Comparison of ENCODE assay signal across 1 cellular context in the genomic region with DNA sequence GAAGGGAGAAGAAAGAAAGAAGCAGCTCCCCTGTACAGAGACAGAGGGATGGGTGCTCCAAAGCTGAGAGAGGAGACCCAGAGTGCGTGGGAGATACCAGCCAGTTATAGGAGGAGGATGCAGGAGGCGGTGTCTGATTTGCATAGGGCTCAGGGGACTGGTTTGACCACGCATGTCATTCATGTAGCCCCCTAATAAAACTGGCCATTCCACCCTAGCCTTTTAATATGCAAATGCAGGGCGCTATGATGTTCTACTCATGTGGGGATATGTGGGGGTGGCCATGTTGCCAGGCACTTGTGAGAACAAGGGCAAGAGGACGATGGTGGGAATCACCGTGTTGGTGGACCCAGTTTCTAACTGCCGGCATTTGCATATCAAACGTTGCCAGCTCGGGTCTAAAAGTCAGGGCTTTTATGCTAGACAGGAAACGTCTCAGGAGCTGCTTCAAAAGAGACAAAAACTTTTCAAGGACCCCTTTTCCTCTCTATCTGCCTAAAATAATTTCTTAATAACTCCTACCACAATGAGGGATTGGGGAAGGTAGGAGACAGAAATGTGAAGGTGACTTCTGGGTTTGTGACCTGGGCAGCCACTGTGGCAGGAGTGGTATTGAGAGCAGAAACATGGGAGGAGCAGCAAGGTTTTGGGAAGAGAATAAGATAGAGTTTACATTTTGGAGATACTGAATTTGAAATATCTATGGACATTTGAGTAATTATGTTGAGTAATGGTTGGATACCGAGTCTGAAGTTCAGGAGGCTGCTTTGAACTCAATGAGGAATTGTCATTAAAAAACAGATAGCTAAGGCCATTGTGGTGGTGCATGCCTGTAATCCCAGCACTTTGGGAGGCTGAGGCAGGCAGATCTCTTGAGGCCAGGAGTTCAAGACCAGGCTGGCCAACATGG.
TF ChIP-seq lines count a peak whose summit lies in the region.

No MANE protein-coding gene starts in this region.

TF ChIP-seq in K562, 482 proteins besides CTCF, POLR2A, EP300 and RAD21 (continued from another document):
- TF ChIP-seq RUNX1 (IDR thresholded peaks at IDR 0.05; ENCODE audit: low read depth) = 0 out of 2 replicates have a peak, but pooled peaks have one; percentile 15
- TF ChIP-seq TBP (optimal IDR thresholded peaks at IDR 0.05; ENCODE audit: low read depth, low read length) = peak; percentile 90
- 0 out of 4 replicates have a peak, but pooled peaks of 1 of the 2 experiments have one; percentile 16 for TF ChIP-seq MNT (conservative IDR thresholded peaks at IDR 0.05)
- 0 out of 2 replicates have a peak, but pooled peaks have one; percentile 18 for TF ChIP-seq ZC3H8 (IDR thresholded peaks at IDR 0.05)
- no peak for TF ChIP-seq NCOR1 (IDR thresholded peaks at IDR 0.05)
- TF ChIP-seq, protein P1, sequence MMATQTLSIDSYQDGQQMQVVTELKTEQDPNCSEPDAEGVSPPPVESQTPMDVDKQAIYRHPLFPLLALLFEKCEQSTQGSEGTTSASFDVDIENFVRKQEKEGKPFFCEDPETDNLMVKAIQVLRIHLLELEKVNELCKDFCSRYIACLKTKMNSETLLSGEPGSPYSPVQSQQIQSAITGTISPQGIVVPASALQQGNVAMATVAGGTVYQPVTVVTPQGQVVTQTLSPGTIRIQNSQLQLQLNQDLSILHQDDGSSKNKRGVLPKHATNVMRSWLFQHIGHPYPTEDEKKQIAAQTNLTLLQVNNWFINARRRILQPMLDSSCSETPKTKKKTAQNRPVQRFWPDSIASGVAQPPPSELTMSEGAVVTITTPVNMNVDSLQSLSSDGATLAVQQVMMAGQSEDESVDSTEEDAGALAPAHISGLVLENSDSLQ (IDR thresholded peaks at IDR 0.05) = peak; percentile 91
- TF ChIP-seq CGGBP1 (CRISPR knock-in tag; IDR thresholded peaks at IDR 0.05) = peak; percentile 59; the same call in 1 of the 2 replicates
- TF ChIP-seq NRF1 (conservative IDR thresholded peaks at IDR 0.05 in 1 of 2, IDR thresholded peaks at IDR 0.05 in 1 of 2) = peak; percentile 29 to 50; a peak in 2 of 4 replicates
- 0 out of 2 replicates have a peak, but pooled peaks have one; percentile 58 for TF ChIP-seq ERF (CRISPR knock-in tag; IDR thresholded peaks at IDR 0.05)
- peak; percentile 94 for TF ChIP-seq THRB (CRISPR knock-in tag; conservative IDR thresholded peaks at IDR 0.05)
- TF ChIP-seq, protein P2, sequence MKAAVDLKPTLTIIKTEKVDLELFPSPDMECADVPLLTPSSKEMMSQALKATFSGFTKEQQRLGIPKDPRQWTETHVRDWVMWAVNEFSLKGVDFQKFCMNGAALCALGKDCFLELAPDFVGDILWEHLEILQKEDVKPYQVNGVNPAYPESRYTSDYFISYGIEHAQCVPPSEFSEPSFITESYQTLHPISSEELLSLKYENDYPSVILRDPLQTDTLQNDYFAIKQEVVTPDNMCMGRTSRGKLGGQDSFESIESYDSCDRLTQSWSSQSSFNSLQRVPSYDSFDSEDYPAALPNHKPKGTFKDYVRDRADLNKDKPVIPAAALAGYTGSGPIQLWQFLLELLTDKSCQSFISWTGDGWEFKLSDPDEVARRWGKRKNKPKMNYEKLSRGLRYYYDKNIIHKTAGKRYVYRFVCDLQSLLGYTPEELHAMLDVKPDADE (conservative IDR thresholded peaks at IDR 0.05; ENCODE audit: control insufficient read depth, low read depth, low read length) = no peak
- TF ChIP-seq, protein P3, sequence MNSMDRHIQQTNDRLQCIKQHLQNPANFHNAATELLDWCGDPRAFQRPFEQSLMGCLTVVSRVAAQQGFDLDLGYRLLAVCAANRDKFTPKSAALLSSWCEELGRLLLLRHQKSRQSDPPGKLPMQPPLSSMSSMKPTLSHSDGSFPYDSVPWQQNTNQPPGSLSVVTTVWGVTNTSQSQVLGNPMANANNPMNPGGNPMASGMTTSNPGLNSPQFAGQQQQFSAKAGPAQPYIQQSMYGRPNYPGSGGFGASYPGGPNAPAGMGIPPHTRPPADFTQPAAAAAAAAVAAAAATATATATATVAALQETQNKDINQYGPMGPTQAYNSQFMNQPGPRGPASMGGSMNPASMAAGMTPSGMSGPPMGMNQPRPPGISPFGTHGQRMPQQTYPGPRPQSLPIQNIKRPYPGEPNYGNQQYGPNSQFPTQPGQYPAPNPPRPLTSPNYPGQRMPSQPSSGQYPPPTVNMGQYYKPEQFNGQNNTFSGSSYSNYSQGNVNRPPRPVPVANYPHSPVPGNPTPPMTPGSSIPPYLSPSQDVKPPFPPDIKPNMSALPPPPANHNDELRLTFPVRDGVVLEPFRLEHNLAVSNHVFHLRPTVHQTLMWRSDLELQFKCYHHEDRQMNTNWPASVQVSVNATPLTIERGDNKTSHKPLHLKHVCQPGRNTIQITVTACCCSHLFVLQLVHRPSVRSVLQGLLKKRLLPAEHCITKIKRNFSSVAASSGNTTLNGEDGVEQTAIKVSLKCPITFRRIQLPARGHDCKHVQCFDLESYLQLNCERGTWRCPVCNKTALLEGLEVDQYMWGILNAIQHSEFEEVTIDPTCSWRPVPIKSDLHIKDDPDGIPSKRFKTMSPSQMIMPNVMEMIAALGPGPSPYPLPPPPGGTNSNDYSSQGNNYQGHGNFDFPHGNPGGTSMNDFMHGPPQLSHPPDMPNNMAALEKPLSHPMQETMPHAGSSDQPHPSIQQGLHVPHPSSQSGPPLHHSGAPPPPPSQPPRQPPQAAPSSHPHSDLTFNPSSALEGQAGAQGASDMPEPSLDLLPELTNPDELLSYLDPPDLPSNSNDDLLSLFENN (IDR thresholded peaks at IDR 0.05; ENCODE audit: low read depth in 2 of 2, low read length in 2 of 2) = peak in 1 of 2 experiments; percentile 74; a peak in 1 of 4 replicates
- TF ChIP-seq ZNF586 (CRISPR knock-in tag; conservative IDR thresholded peaks at IDR 0.05) = 0 out of 2 replicates have a peak, but pooled peaks have one; percentile 7
TF ChIP-seq in K562: peak in this region for 30.
